Comparison of ENCODE assay signal across 1 cellular context in the genomic region with DNA sequence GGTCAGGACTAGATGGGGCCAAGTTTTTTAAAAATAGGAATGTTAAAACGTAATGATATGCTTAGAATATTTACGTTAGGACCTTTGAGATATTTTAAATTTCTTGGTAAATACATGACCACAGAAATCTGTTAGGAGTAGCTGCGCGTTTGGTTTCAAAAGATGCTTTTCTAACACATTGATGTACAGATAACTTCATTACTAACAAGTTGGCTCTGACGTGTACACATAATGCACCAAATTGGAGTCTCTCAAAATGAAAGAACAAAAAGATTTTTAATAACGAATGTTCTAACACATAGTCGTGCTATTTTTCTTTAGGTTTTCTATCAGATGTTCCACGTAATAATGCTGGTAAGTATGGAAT.
TF ChIP-seq lines count a peak whose summit lies in the region.

No MANE protein-coding gene starts in this region.

TF ChIP-seq in H1, 55 proteins besides CTCF, POLR2A, EP300 and RAD21:
- no peak for TF ChIP-seq RXRA (IDR thresholded peaks at IDR 0.05; ENCODE audit: insufficient read depth, low read depth, low read length)
TF ChIP-seq in H1: peak in this region for 0.
